ENCODE assay signal across 8 cellular contexts in genomic region chr19:45717131-45717982, GRCh38. TPM values are rescaled to one million over a fixed set of nuclear protein-coding genes. Genes with fewer than 3 reads are reported as not detected.
A peak's percentile ranks its signal among the peaks of the same experiment; 100 is the strongest.
DNase-seq lines count a peak whose midpoint lies in the region; ATAC-seq and TF ChIP-seq lines count a peak whose summit lies in the region.

No MANE protein-coding gene starts in this region.

- CTCF ChIA-PET in CD8-positive, alpha-beta memory T cell (lab: Charles Lee) = interaction anchor here (0.6 to 5.9 kb wide), 10 partner anchors 13 to 278 kb away, joined by 3 to 45 read pairs (median 4); partner anchors contain the start of genes QPCTL, SIX5 and SNRPD2

- peaks cover 0 to 39% (median 8%) of the 10 kb centered on the region in 3 donors for H3K36me3 Mint-ChIP-seq in CD8-positive, alpha-beta memory T cell

- TF ChIP-seq CTCF in lower lobe of right lung (IDR thresholded peaks at IDR 0.05) = no peak

- H3K27me3 ChIP-seq in CD8-positive, alpha-beta memory T cell (ENCODE audit: insufficient read depth, low read length, poor library complexity, severe bottlenecking) = no peaks in the 10 kb centered on the region
- no peaks in the 10 kb centered on the region for H3K27me3 ChIP-seq in lower lobe of right lung (ENCODE audit: low read depth)

- peak overlapping the region; percentile 82 for H3K4me3 ChIP-seq in CD8-positive, alpha-beta memory T cell (ENCODE audit: low read length)
- peak overlapping the region; percentile 64 for H3K4me3 ChIP-seq in lower lobe of right lung

- DNase-seq in CD8-positive, alpha-beta memory T cell = peak; percentile 97 to 99 (median 99)
- DNase-seq in HS-5 (ENCODE audit: low read depth) (peak; percentile 87), NK-92 (lab: John Stamatoyannopoulos, UW; ENCODE audit: unreplicated experiment) (peak; percentile 87), lower lobe of right lung (peak; percentile 99)
- peak; percentile 97 for DNase-seq in activated CD8-positive, alpha-beta memory T cell treated with anti-CD3 and anti-CD28 coated beads for 24 hours
- DNase-seq in effector CD4-positive, alpha-beta T cell = peak; percentile 97
- peak; percentile 88 to 97 (median 94) for DNase-seq in stimulated activated CD4-positive, alpha-beta T cell treated with anti-CD3 and anti-CD28 coated beads, TNF-alpha, amount 100 ng/mL, for 1 hour (ENCODE audit: low read depth in 3 of 3, low spot score in 1 of 3)

- POLR2A ChIA-PET in CD8-positive, alpha-beta memory T cell (lab: Charles Lee) = interaction anchor here (0.5 to 2.4 kb wide), 10 partner anchors 13 to 1557 kb away, joined by 3 to 19 read pairs (median 6); partner anchors contain the start of genes CALM3, DMWD, FBXO46 and QPCTL

- no peaks in the 10 kb centered on the region for H3K9me3 ChIP-seq in CD8-positive, alpha-beta memory T cell (ENCODE audit: low read length)
- no peaks in the 10 kb centered on the region for H3K9me3 ChIP-seq in lower lobe of right lung

- H3K27me3 Mint-ChIP-seq in CD8-positive, alpha-beta memory T cell = no peaks in the 10 kb centered on the region

- intact Hi-C loops in lower lobe of right lung (cut with DNase I) = no loop called here

- H3K36me3 ChIP-seq in CD8-positive, alpha-beta memory T cell (ENCODE audit: insufficient read depth, low read length) = no peaks in the 10 kb centered on the region
- peaks cover 13% of the 10 kb centered on the region for H3K36me3 ChIP-seq in lower lobe of right lung

- H3K27ac Mint-ChIP-seq in CD8-positive, alpha-beta memory T cell = peak overlapping the region; percentile 83 to 99 (median 97)

- no peaks in the 10 kb centered on the region for H3K9me3 Mint-ChIP-seq in CD8-positive, alpha-beta memory T cell

- H3K4me1 Mint-ChIP-seq in CD8-positive, alpha-beta memory T cell = peaks cover 39 to 56% (median 49%) of the 10 kb centered on the region in 3 donors

- peak; percentile 74 for ATAC-seq in GM19468 (IDR thresholded peaks at IDR 0.05; ENCODE audit: extremely low read depth, unreplicated experiment)
- ATAC-seq in lower lobe of right lung = peak; percentile 98

- H3K4me3 Mint-ChIP-seq in CD8-positive, alpha-beta memory T cell = peak overlapping the region; percentile 86 to 97 (median 95)

- H3K4me1 ChIP-seq in CD8-positive, alpha-beta memory T cell (ENCODE audit: insufficient read depth, low read length) = peaks cover 24% of the 10 kb centered on the region
- peaks cover 27% of the 10 kb centered on the region for H3K4me1 ChIP-seq in lower lobe of right lung

- peak overlapping the region; percentile 83 for H3K27ac ChIP-seq in CD8-positive, alpha-beta memory T cell (ENCODE audit: low read depth, low read length)
- peak overlapping the region; percentile 91 for H3K27ac ChIP-seq in lower lobe of right lung

RNA-seq across cellular contexts. Expression of gene FBXO46, which starts 13.3 kb away (rescaled TPM):
- total RNA-seq in CD8-positive, alpha-beta memory T cell = 10 to 100 TPM; 25.2 to 30.4 TPM
- polyA plus RNA-seq in CD8-positive, alpha-beta memory T cell = 21.1 TPM
- total RNA-seq in lower lobe of right lung = 19.3 TPM

RNA-seq across cellular contexts. Expression of gene MEIOSIN, which starts 15.9 kb away (rescaled TPM):
- not detected for total RNA-seq in CD8-positive, alpha-beta memory T cell
- polyA plus RNA-seq in CD8-positive, alpha-beta memory T cell = not detected
- total RNA-seq in lower lobe of right lung = not detected

RNA-seq across cellular contexts. Expression of gene QPCTL, which starts 24.9 kb away (rescaled TPM):
- total RNA-seq in CD8-positive, alpha-beta memory T cell = 10 to 100 TPM; 11.3 to 11.5 TPM
- polyA plus RNA-seq in CD8-positive, alpha-beta memory T cell = 2.0 TPM
- total RNA-seq in lower lobe of right lung = 5.0 TPM

RNA-seq across cellular contexts. Expression of gene SNRPD2, which starts 25.6 kb away (rescaled TPM):
- total RNA-seq in CD8-positive, alpha-beta memory T cell = 100 to 1,000 TPM; 738 to 747 TPM
- polyA plus RNA-seq in CD8-positive, alpha-beta memory T cell = 1,016 TPM
- 229 TPM for total RNA-seq in lower lobe of right lung

RNA-seq across cellular contexts. Expression of gene GIPR, which starts 49.3 kb away (rescaled TPM):
- 1 to 10 TPM; 1.7 to 1.9 TPM for total RNA-seq in CD8-positive, alpha-beta memory T cell
- 0.21 TPM for polyA plus RNA-seq in CD8-positive, alpha-beta memory T cell
- 7.5 TPM for total RNA-seq in lower lobe of right lung

Comparison
In these comparisons a context has a peak if more than half of its experiments do, and no peak if none do; other contexts are left out.
1. Peak in every context shown above with its lines: DNase-seq, ATAC-seq, H3K4me3 ChIP-seq and H3K27ac ChIP-seq.